Comparison of ENCODE assay signal across 12 cellular contexts in the genomic region with DNA sequence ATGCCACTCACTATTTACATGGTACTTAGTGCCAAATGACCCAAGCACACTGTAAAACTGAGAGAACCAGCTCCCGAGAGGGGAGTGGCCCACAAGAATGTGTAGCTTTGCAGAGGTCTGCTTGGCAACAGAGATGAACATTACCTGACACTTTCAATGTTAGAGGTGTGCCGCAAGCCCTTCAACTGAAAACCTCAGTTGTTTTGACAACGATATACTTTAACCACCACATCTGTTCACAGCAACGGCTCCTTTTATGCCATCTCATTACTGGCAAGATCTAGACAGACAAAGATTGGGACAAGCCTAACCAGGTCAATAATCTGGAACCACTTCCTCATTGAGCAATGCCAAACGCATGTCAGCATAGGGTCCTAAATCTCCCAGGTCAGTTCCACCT. TPM values are rescaled to one million over a fixed set of nuclear protein-coding genes. Genes with fewer than 3 reads are reported as not detected.
DNase-seq lines count a peak whose midpoint lies in the region; ATAC-seq and TF ChIP-seq lines count a peak whose summit lies in the region.
"Had no signal": no experiment of that assay in that cellular context is flagged by ENCODE, and none has a peak within 500 bp of the region (broad histone marks: within the 10 kb centered on the region; RNA-seq: fewer than 3 reads in every experiment).

No MANE protein-coding gene starts in this region.

- H3K27ac ChIP-seq in left lung = no peak overlapping the region
- H3K27ac ChIP-seq: KMS-11 had no signal

- TF ChIP-seq CTCF in left lung (IDR thresholded peaks at IDR 0.05) = no peak

- peak; percentile 81 for ATAC-seq in HG02981 (IDR thresholded peaks at IDR 0.05; ENCODE audit: unreplicated experiment)
- peak; percentile 87 for ATAC-seq in left lung

- H3K9me3 ChIP-seq in left lung = no peaks in the 10 kb centered on the region

- H3K27me3 ChIP-seq in left lung = no peaks in the 10 kb centered on the region
- no peaks in the 10 kb centered on the region for H3K27me3 ChIP-seq in H7 (ENCODE audit: control insufficient read depth, insufficient read depth, low read length)

- DNase-seq in GF-D8 (lab: John Stamatoyannopoulos, UW) (peak; percentile 62), T-helper 22 cell (ENCODE audit: low read depth) (peak; percentile 11), left lung (no peak), RKO (ENCODE audit: low spot score) (no peak), hypothalamus (lab: John Stamatoyannopoulos, UW) (no peak), pons (ENCODE audit: low spot score) (no peak), H7 (no peak)
- DNase-seq: activated CD8-positive, alpha-beta memory T cell treated with anti-CD3 and anti-CD28 coated beads, Interleukin-2, amount 50 U/mL, for 48 hours; erythroblast; NCI-H526 had no signal

- H3K36me3 ChIP-seq in left lung (no peaks in the 10 kb centered on the region), H7 (replicated peaks; ENCODE audit: control insufficient read depth, insufficient read depth, low read length) (no peaks in the 10 kb centered on the region)

- intact Hi-C loops in left lung (cut with DNase I) = no loop called here

- H3K4me3 ChIP-seq in left lung (no peak overlapping the region), H7 (ENCODE audit: insufficient read depth, low read depth, low read length) (no peak overlapping the region)

- no peaks in the 10 kb centered on the region for H3K4me1 ChIP-seq in left lung

RNA-seq across cellular contexts. Expression of gene NEK10, which starts 23.7 kb away (rescaled TPM):
- 1 to 10 TPM; 1.5 to 4.2 TPM for total RNA-seq in left lung
- 0.03 and 0.30 TPM in 2 replicates for total RNA-seq in H7 (2014; rRNA removed; shearing (Covaris generic))

Comparison
In these comparisons a context has a peak if more than half of its experiments do, and no peak if none do; other contexts are left out.
1. DNase-seq: peak in GF-D8 (single experiment) and T-helper 22 cell (single experiment); none in left lung (0 of 2), RKO (single experiment), hypothalamus (0 of 51), pons (single experiment) and H7 (single experiment).